In genomic region chr18:11005528-11005927, GRCh38 we compare ENCODE assay signal across 1 cellular context.
TF ChIP-seq lines count a peak whose summit lies in the region.

No MANE protein-coding gene starts in this region.

TF ChIP-seq in HepG2, 621 proteins besides CTCF, POLR2A, EP300 and RAD21 (continued from another document and continues in another):
- TF ChIP-seq, protein P1, sequence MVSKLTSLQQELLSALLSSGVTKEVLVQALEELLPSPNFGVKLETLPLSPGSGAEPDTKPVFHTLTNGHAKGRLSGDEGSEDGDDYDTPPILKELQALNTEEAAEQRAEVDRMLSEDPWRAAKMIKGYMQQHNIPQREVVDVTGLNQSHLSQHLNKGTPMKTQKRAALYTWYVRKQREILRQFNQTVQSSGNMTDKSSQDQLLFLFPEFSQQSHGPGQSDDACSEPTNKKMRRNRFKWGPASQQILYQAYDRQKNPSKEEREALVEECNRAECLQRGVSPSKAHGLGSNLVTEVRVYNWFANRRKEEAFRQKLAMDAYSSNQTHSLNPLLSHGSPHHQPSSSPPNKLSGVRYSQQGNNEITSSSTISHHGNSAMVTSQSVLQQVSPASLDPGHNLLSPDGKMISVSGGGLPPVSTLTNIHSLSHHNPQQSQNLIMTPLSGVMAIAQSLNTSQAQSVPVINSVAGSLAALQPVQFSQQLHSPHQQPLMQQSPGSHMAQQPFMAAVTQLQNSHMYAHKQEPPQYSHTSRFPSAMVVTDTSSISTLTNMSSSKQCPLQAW (CRISPR knock-in tag; IDR thresholded peaks at IDR 0.05): peak; percentile 95
- TF ChIP-seq ZNF737 (CRISPR knock-in tag; IDR thresholded peaks at IDR 0.05; ENCODE audit: borderline replicate concordance): no peak
- TF ChIP-seq, protein P2, sequence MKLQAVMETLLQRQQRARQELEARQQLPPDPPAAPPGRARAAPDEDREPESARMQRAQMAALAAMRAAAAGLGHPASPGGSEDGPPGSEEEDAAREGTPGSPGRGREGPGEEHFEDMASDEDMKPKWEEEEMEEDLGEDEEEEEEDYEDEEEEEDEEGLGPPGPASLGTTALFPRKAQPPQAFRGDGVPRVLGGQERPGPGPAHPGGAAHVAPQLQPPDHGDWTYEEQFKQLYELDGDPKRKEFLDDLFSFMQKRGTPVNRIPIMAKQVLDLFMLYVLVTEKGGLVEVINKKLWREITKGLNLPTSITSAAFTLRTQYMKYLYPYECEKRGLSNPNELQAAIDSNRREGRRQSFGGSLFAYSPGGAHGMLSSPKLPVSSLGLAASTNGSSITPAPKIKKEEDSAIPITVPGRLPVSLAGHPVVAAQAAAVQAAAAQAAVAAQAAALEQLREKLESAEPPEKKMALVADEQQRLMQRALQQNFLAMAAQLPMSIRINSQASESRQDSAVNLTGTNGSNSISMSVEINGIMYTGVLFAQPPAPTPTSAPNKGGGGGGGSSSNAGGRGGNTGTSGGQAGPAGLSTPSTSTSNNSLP (IDR thresholded peaks at IDR 0.05; ENCODE audit: low read depth, low read length): peak; percentile 53; the same call in 1 of the 2 replicates
- TF ChIP-seq RFX1 (IDR thresholded peaks at IDR 0.05): peak; percentile 48; the same call in 1 of the 2 replicates
- TF ChIP-seq GPN1 (CRISPR knock-in tag; IDR thresholded peaks at IDR 0.05; ENCODE audit: borderline replicate concordance): no peak
- no peak for TF ChIP-seq HCFC1 (IDR thresholded peaks at IDR 0.05; ENCODE audit: low read depth, low read length)
- TF ChIP-seq KDM6A (CRISPR knock-in tag; IDR thresholded peaks at IDR 0.05; ENCODE audit: low read depth): peak; percentile 91
- TF ChIP-seq ZNF430 (CRISPR knock-in tag; IDR thresholded peaks at IDR 0.05): peak; percentile 78
- TF ChIP-seq SCMH1 (CRISPR knock-in tag; IDR thresholded peaks at IDR 0.05; ENCODE audit: borderline replicate concordance): no peak
- no peak for TF ChIP-seq ZNF160 (CRISPR knock-in tag; IDR thresholded peaks at IDR 0.05)
- TF ChIP-seq THAP11 (CRISPR knock-in tag; IDR thresholded peaks at IDR 0.05): peak; percentile 65
- TF ChIP-seq SIN3B (IDR thresholded peaks at IDR 0.05; ENCODE audit: low read length): no peak
- no peak for TF ChIP-seq SETDB1 (CRISPR knock-in tag; IDR thresholded peaks at IDR 0.05; ENCODE audit: borderline replicate concordance)
- TF ChIP-seq AGO1 (IDR thresholded peaks at IDR 0.05; ENCODE audit: low read depth, low read length, poor library complexity, severe bottlenecking): no peak
- no peak for TF ChIP-seq ZBTB42 (CRISPR knock-in tag; IDR thresholded peaks at IDR 0.05)
- 0 out of 2 replicates have a peak, but pooled peaks have one; percentile 23 for TF ChIP-seq GMEB2 (CRISPR knock-in tag; IDR thresholded peaks at IDR 0.05; ENCODE audit: low read depth)
- peak; percentile 91 for TF ChIP-seq MEIS2 (CRISPR knock-in tag; IDR thresholded peaks at IDR 0.05)
- TF ChIP-seq ZFP37 (CRISPR knock-in tag; IDR thresholded peaks at IDR 0.05; ENCODE audit: borderline replicate concordance): no peak
- peak; percentile 91 for TF ChIP-seq PPARG (CRISPR knock-in tag; conservative IDR thresholded peaks at IDR 0.05)
- peak; percentile 39; the same call in 1 of the 2 replicates for TF ChIP-seq SMC3 (IDR thresholded peaks at IDR 0.05; ENCODE audit: low read length)
- TF ChIP-seq ATF3 (CRISPR knock-in tag; IDR thresholded peaks at IDR 0.05): peak; percentile 94
- no peak for TF ChIP-seq PRPF4 (IDR thresholded peaks at IDR 0.05; ENCODE audit: low read depth, low read length, poor library complexity, severe bottlenecking)
- TF ChIP-seq XRCC5 (optimal IDR thresholded peaks at IDR 0.05; ENCODE audit: low read length): peak; percentile 52
- peak; percentile 97 for TF ChIP-seq NR2F1 (CRISPR knock-in tag; IDR thresholded peaks at IDR 0.05)
- TF ChIP-seq ATF2 (CRISPR knock-in tag; IDR thresholded peaks at IDR 0.05): peak; percentile 86
- TF ChIP-seq MIER3 (CRISPR knock-in tag; IDR thresholded peaks at IDR 0.05; ENCODE audit: borderline replicate concordance): peak; percentile 95
- TF ChIP-seq ZNF205 (CRISPR knock-in tag; IDR thresholded peaks at IDR 0.05): peak; percentile 69; the same call in 1 of the 2 replicates
- TF ChIP-seq KDM5A (IDR thresholded peaks at IDR 0.05; ENCODE audit: borderline replicate concordance, low read length): no peak
- no peak for TF ChIP-seq ZBTB1 (CRISPR knock-in tag; IDR thresholded peaks at IDR 0.05; ENCODE audit: borderline replicate concordance)
- TF ChIP-seq ZFP62 (CRISPR knock-in tag; IDR thresholded peaks at IDR 0.05): no peak
- no peak for TF ChIP-seq ZNF460 (CRISPR knock-in tag; IDR thresholded peaks at IDR 0.05; ENCODE audit: borderline replicate concordance)
- no peak for TF ChIP-seq LBX2 (CRISPR knock-in tag; IDR thresholded peaks at IDR 0.05; ENCODE audit: borderline replicate concordance)
- no peak for TF ChIP-seq PAX8 (CRISPR knock-in tag; IDR thresholded peaks at IDR 0.05; ENCODE audit: borderline replicate concordance)
- TF ChIP-seq MEIS1 (CRISPR knock-in tag; IDR thresholded peaks at IDR 0.05; ENCODE audit: borderline replicate concordance): peak; percentile 76; the same call in 1 of the 2 replicates
- TF ChIP-seq NPAS2 (CRISPR knock-in tag; IDR thresholded peaks at IDR 0.05; ENCODE audit: borderline replicate concordance): no peak
- peak; percentile 76; the same call in 1 of the 2 replicates for TF ChIP-seq ZNF747 (CRISPR knock-in tag; IDR thresholded peaks at IDR 0.05; ENCODE audit: borderline replicate concordance)
- no peak for TF ChIP-seq ZNF317 (CRISPR knock-in tag; IDR thresholded peaks at IDR 0.05)
- no peak for TF ChIP-seq PHB2 (IDR thresholded peaks at IDR 0.05; ENCODE audit: partially characterized antibody)
- TF ChIP-seq SIX1 (CRISPR knock-in tag; IDR thresholded peaks at IDR 0.05; ENCODE audit: borderline replicate concordance): peak; percentile 71; the same call in 1 of the 2 replicates
- peak; percentile 98 for TF ChIP-seq HMG20A (CRISPR knock-in tag; IDR thresholded peaks at IDR 0.05; ENCODE audit: borderline replicate concordance)
- TF ChIP-seq PLSCR1 (CRISPR knock-in tag; IDR thresholded peaks at IDR 0.05; ENCODE audit: borderline replicate concordance): no peak
- TF ChIP-seq MED13 (CRISPR knock-in tag; IDR thresholded peaks at IDR 0.05): no peak
- no peak for TF ChIP-seq PRMT3 (CRISPR knock-in tag; IDR thresholded peaks at IDR 0.05; ENCODE audit: borderline replicate concordance, low read depth)
- no peak for TF ChIP-seq PLRG1 (conservative IDR thresholded peaks at IDR 0.05)
- peak; percentile 43; the same call in 1 of the 2 replicates for TF ChIP-seq MYPOP (CRISPR knock-in tag; IDR thresholded peaks at IDR 0.05)
- no peak for TF ChIP-seq NFRKB (IDR thresholded peaks at IDR 0.05)
- peak; percentile 97 for TF ChIP-seq HOMEZ (CRISPR knock-in tag; IDR thresholded peaks at IDR 0.05; ENCODE audit: low read depth)
- TF ChIP-seq ZNF691 (CRISPR knock-in tag; IDR thresholded peaks at IDR 0.05; ENCODE audit: borderline replicate concordance, low read depth): no peak
- no peak for TF ChIP-seq ZXDC (CRISPR knock-in tag; IDR thresholded peaks at IDR 0.05)
- TF ChIP-seq ZBTB46 (CRISPR knock-in tag; IDR thresholded peaks at IDR 0.05; ENCODE audit: borderline replicate concordance): no peak
- 0 out of 2 replicates have a peak, but pooled peaks have one; percentile 74 for TF ChIP-seq CBX5 (CRISPR knock-in tag; IDR thresholded peaks at IDR 0.05; ENCODE audit: borderline replicate concordance)
- 0 out of 2 replicates have a peak, but pooled peaks have one; percentile 10 for TF ChIP-seq ZNF224 (CRISPR knock-in tag; IDR thresholded peaks at IDR 0.05)
- TF ChIP-seq ZNF883 (CRISPR knock-in tag; IDR thresholded peaks at IDR 0.05; ENCODE audit: not compliant biosample characterization): no peak
- TF ChIP-seq ZBTB20 (CRISPR knock-in tag; IDR thresholded peaks at IDR 0.05; ENCODE audit: borderline replicate concordance, low read depth): peak; percentile 80; the same call in 1 of the 2 replicates
